In genomic region chr2:4588606-4589005, GRCh38 we compare ENCODE assay signal across 30 cellular contexts.
DNase-seq lines count a peak whose midpoint lies in the region; ATAC-seq and TF ChIP-seq lines count a peak whose summit lies in the region.
"Had no signal": no experiment of that assay in that cellular context is flagged by ENCODE, and none has a peak within 500 bp of the region (broad histone marks: within the 10 kb centered on the region; RNA-seq: fewer than 3 reads in every experiment).

No MANE protein-coding gene starts in this region.

- H3K4me1 Mint-ChIP-seq in IgD-negative memory B cell: no peaks in the 10 kb centered on the region
- H3K4me1 Mint-ChIP-seq: CD4-positive, alpha-beta memory T cell had no signal

- no peaks in the 10 kb centered on the region for H3K36me3 Mint-ChIP-seq in IgD-negative memory B cell
- H3K36me3 Mint-ChIP-seq: CD4-positive, alpha-beta memory T cell had no signal

- H3K27me3 ChIP-seq in A673 (replicated peaks; ENCODE audit: insufficient read depth, low read depth, low read length, poor library complexity) (no peaks in the 10 kb centered on the region), brain microvascular endothelial cell (replicated peaks) (no peaks in the 10 kb centered on the region), mesendoderm (ENCODE audit: insufficient read depth, low read length, poor library complexity) (no peaks in the 10 kb centered on the region), upper lobe of right lung (no peaks in the 10 kb centered on the region)
- H3K27me3 ChIP-seq: SJCRH30 had no signal

- H3K9ac ChIP-seq in mesendoderm (ENCODE audit: low read length): no peak overlapping the region

- peaks cover 2 to 5% (median 3%) of the 10 kb centered on the region in 3 donors for H3K9me3 Mint-ChIP-seq in IgD-negative memory B cell

- H3K23ac ChIP-seq in mesendoderm (ENCODE audit: low read length): no peak overlapping the region

- H3K4ac ChIP-seq in mesendoderm (ENCODE audit: low read depth, low read length): no peak overlapping the region

- H3K18ac ChIP-seq in mesendoderm (ENCODE audit: low read length): no peak overlapping the region

- TF ChIP-seq CTCF in A673 (conservative IDR thresholded peaks at IDR 0.05; ENCODE audit: low read depth, low read length): no peak
- no peak for TF ChIP-seq CTCF in brain microvascular endothelial cell (IDR thresholded peaks at IDR 0.05; ENCODE audit: low read depth, low read length, missing control alignments)
- no peak for TF ChIP-seq CTCF in upper lobe of right lung (IDR thresholded peaks at IDR 0.05)

- no peak overlapping the region for H2BK5ac ChIP-seq in mesendoderm (ENCODE audit: low read length)

- H3K4me1 ChIP-seq in A673 (ENCODE audit: insufficient read depth, low read length, poor library complexity, severe bottlenecking): peaks cover 38% of the 10 kb centered on the region
- no peaks in the 10 kb centered on the region for H3K4me1 ChIP-seq in mesendoderm (ENCODE audit: control insufficient read depth, low read depth, low read length)
- H3K4me1 ChIP-seq in upper lobe of right lung: no peaks in the 10 kb centered on the region
- H3K4me1 ChIP-seq: HAP-1, SJCRH30 had no signal

- intact Hi-C loops in A673 (cut with micrococcal nuclease; ENCODE audit: unreplicated experiment) (loop anchor here (5.0 to 10.0 kb wide), 4 partner anchors 159 to 1106 kb away; partner anchors contain the start of gene SOX11), upper lobe of right lung (cut with DNase I) (no loop called here)

- no peak overlapping the region for H4K5ac ChIP-seq in mesendoderm (ENCODE audit: low read length)

- no peak overlapping the region for H2AK5ac ChIP-seq in mesendoderm (ENCODE audit: low read length)

- H3K4me3 Mint-ChIP-seq in IgD-negative memory B cell: no peak overlapping the region
- H3K4me3 Mint-ChIP-seq: CD4-positive, alpha-beta memory T cell; HFFc6 had no signal

- ATAC-seq in HG03139 (IDR thresholded peaks at IDR 0.05; ENCODE audit: unreplicated experiment) (no peak), upper lobe of right lung (no peak)
- ATAC-seq: Right ventricle myocardium inferior had no signal

- no peak overlapping the region for H2BK120ac ChIP-seq in mesendoderm (ENCODE audit: low read depth, low read length)

- CTCF ChIA-PET in A673 (lab: Charles Lee): no interaction called here

- POLR2A ChIA-PET in A673 (lab: Charles Lee; ENCODE audit: low non-redundant PET): no interaction called here

- H3K27me3 Mint-ChIP-seq in IgD-negative memory B cell: no peaks in the 10 kb centered on the region
- H3K27me3 Mint-ChIP-seq: CD4-positive, alpha-beta memory T cell had no signal

- peak overlapping the region; percentile 95 for H4K8ac ChIP-seq in mesendoderm (ENCODE audit: low read depth, low read length)

- DNase-seq in A673 (ENCODE audit: low spot score) (peak; percentile 65), brain microvascular endothelial cell (peak; percentile 27), mesendoderm (peak; percentile 27), DMS114 treated with DMSO at 0.1 percent for 48 hours (lab: John Stamatoyannopoulos, UW; ENCODE audit: unreplicated experiment) (no peak), upper lobe of right lung (no peak)
- no peak for DNase-seq in activated naive CD4-positive, alpha-beta T cell treated with Interleukin-2 at 50 U/mL for 16 hours
- DNase-seq: 8988T; AML-193; C1 segment of cervical spinal cord; CD4-positive, alpha-beta memory T cell; COR-L47; DMS79; GF-D8; HFFc6; Karpas-422; NCI-H1092; NCI-H1417 treated with DMSO at 0.1 percent for 48 hours; NCI-H1694 treated with DMSO at 0.1 percent for 48 hours; NCI-H2081; NCI-H226; NCI-H510A treated with DMSO at 0.1 percent for 48 hours; NCI-H748 treated with DMSO at 0.1 percent for 48 hours; PC-9; SJCRH30; T-helper 1 cell had no signal

- H3K9me3 ChIP-seq in A673 (ENCODE audit: low read depth, low read length, poor library complexity, severe bottlenecking) (peaks cover 13% of the 10 kb centered on the region), upper lobe of right lung (no peaks in the 10 kb centered on the region)
- H3K9me3 ChIP-seq: HAP-1, SJCRH30 had no signal

- in situ Hi-C loops in brain microvascular endothelial cell (cut with HindIII; ENCODE audit: low pct_ligation_motif_present, low sequenced_read_pairs): no loop called here

- H3K27ac Mint-ChIP-seq in IgD-negative memory B cell: peak overlapping the region in 2 of 3 donors; percentile 19 to 77
- H3K27ac Mint-ChIP-seq: CD4-positive, alpha-beta memory T cell; HFFc6 had no signal

- no peaks in the 10 kb centered on the region for H3K79me1 ChIP-seq in mesendoderm (ENCODE audit: low read length)

- no TSS peak for BruUV-seq in A673 (replicated peaks; lab: Mats Ljungman, UMichigan)

- no peak overlapping the region for H3K56ac ChIP-seq in mesendoderm (ENCODE audit: low read length)

- H3K79me2 ChIP-seq in mesendoderm (ENCODE audit: control insufficient read depth, insufficient read depth, low read length): no peaks in the 10 kb centered on the region

- H3K27ac ChIP-seq in A673 (ENCODE audit: low read depth, low read length, poor library complexity, severe bottlenecking) (peak overlapping the region; percentile 97), brain microvascular endothelial cell (no peak overlapping the region), mesendoderm (ENCODE audit: low read depth, low read length) (no peak overlapping the region), upper lobe of right lung (no peak overlapping the region)
- H3K27ac ChIP-seq: HL-60, PC-9, SJCRH30 had no signal

- H3K36me3 ChIP-seq in A673 (ENCODE audit: insufficient read depth, low read length, poor library complexity, severe bottlenecking) (peaks cover 21% of the 10 kb centered on the region), brain microvascular endothelial cell (replicated peaks) (no peaks in the 10 kb centered on the region), mesendoderm (ENCODE audit: control insufficient read depth, insufficient read depth, low read length) (no peaks in the 10 kb centered on the region), upper lobe of right lung (no peaks in the 10 kb centered on the region)
- H3K36me3 ChIP-seq: HAP-1, SJCRH30 had no signal

- no peak overlapping the region for H2BK15ac ChIP-seq in mesendoderm (replicated peaks; ENCODE audit: low read depth)

- H3K4me3 ChIP-seq in A673 (ENCODE audit: low read depth, low read length, poor library complexity, severe bottlenecking): peak overlapping the region; percentile 38
- H3K4me3 ChIP-seq in brain microvascular endothelial cell (ENCODE audit: low read depth, low read length): no peak overlapping the region
- H3K4me3 ChIP-seq in mesendoderm (ENCODE audit: low read length): no peak overlapping the region
- no peak overlapping the region for H3K4me3 ChIP-seq in upper lobe of right lung
- H3K4me3 ChIP-seq: HAP-1, PC-9, SJCRH30 had no signal

- no CpG with 5 or more reads among the region's 2 CpGs for WGBS in mesendoderm (ENCODE audit: extremely low coverage, insufficient coverage, low lambda C conversion rate)

- H3K4me2 ChIP-seq in mesendoderm (ENCODE audit: low read length): no peak overlapping the region
- H3K4me2 ChIP-seq: PC-9 had no signal

Comparison
In these comparisons a context has a peak if more than half of its experiments do, and no peak if none do; other contexts are left out.
1. DNase-seq: peak in A673 (single experiment), brain microvascular endothelial cell (single experiment) and mesendoderm (single experiment); none in DMS114 treated with DMSO at 0.1 percent for 48 hours (single experiment), activated naive CD4-positive, alpha-beta T cell treated with Interleukin-2 at 50 U/mL for 16 hours (single experiment) and upper lobe of right lung (single experiment).